ENCODE assay signal across 12 cellular contexts in genomic region chr7:112129655-112130323, GRCh38.
DNase-seq lines count a peak whose midpoint lies in the region; ATAC-seq, FAIRE-seq and TF ChIP-seq lines count a peak whose summit lies in the region.
"Had no signal": no experiment of that assay in that cellular context is flagged by ENCODE, and none has a peak within 500 bp of the region (broad histone marks: within the 10 kb centered on the region; RNA-seq: fewer than 3 reads in every experiment).

No MANE protein-coding gene starts in this region.

- H3K4me3 ChIP-seq in epithelial cell of esophagus (ENCODE audit: low read length) (no peak overlapping the region), pancreas (no peak overlapping the region)

- peak in 3 of 4 donors; percentile 48 to 93 (median 70) for ATAC-seq in pancreas
- ATAC-seq: CD8-positive, alpha-beta T cell; T-cell had no signal

- H3K27ac ChIP-seq in pancreas, result peak overlapping the region in 1 of 4 donors; percentile 44

- FAIRE-seq in pancreas (lab: Jason Lieb, UNC), result no peak

- peak; percentile 26 for DNase-seq in HPDE6-E6E7 (ENCODE audit: extremely low spot score)
- DNase-seq in NCI-H2196 treated with DMSO at 0.1 percent for 48 hours (lab: John Stamatoyannopoulos, UW; ENCODE audit: unreplicated experiment), result peak; percentile 36
- peak; percentile 52 for DNase-seq in epithelial cell of esophagus (ENCODE audit: low read depth)
- DNase-seq in pancreas, result peak in 3 of 6 donors; percentile 26 to 55 (median 37)
- DNase-seq in RKO (ENCODE audit: low spot score), result no peak
- no peak for DNase-seq in NCI-H1694 (lab: John Stamatoyannopoulos, UW)
- no peak for DNase-seq in stimulated activated CD8-positive, alpha-beta memory T cell treated with anti-CD3 and anti-CD28 coated beads, Interleukin-4, amount 100 ng/mL, for 48 hours
- no peak for DNase-seq in NOMO-1 treated with dmso at 0.1 percent for 144 hours (lab: John Stamatoyannopoulos, UW; ENCODE audit: unreplicated experiment)
- DNase-seq: activated CD4-positive, alpha-beta T cell treated with anti-CD3 and anti-CD28 coated beads, Interleukin-2, amount 50 U/mL, for 1 hour; activated naive CD8-positive, alpha-beta T cell treated with anti-CD3 and anti-CD28 coated beads, Interleukin-2, amount 10 ng/mL, durations not matched to agents 7 days and 5 days; CD8-positive, alpha-beta T cell; T-cell had no signal

- 42 to 44% methylated on average over 5 of the region's 5 CpGs for WGBS in pancreas, 2 donors

- no peaks in the 10 kb centered on the region for H3K9me3 ChIP-seq in pancreas

- H3K4me1 ChIP-seq in pancreas, result peaks cover 0 to 6% (median 0%) of the 10 kb centered on the region in 3 donors

- no peaks in the 10 kb centered on the region for H3K36me3 ChIP-seq in pancreas

- intact Hi-C loops in pancreas (cut with DNase I), result no loop called here

- H3K27me3 ChIP-seq in pancreas, result no peaks in the 10 kb centered on the region

- no peak for TF ChIP-seq CTCF in epithelial cell of esophagus (IDR thresholded peaks at IDR 0.05; ENCODE audit: insufficient read depth, low read depth, low read length, missing control alignments)
- no peak for TF ChIP-seq CTCF in pancreas (IDR thresholded peaks at IDR 0.05)

Comparison
In these comparisons a context has a peak if more than half of its experiments do, and no peak if none do; other contexts are left out.
1. DNase-seq: peak in HPDE6-E6E7 (single experiment), NCI-H2196 treated with DMSO at 0.1 percent for 48 hours (single experiment) and epithelial cell of esophagus (single experiment); none in RKO (single experiment), NCI-H1694 (single experiment), stimulated activated CD8-positive, alpha-beta memory T cell treated with anti-CD3 and anti-CD28 coated beads, Interleukin-4, amount 100 ng/mL, for 48 hours (single experiment) and NOMO-1 treated with dmso at 0.1 percent for 144 hours (single experiment).